In genomic region chr18:5632041-5632440, GRCh38 we compare ENCODE assay signal across 23 cellular contexts.
"Had no signal": no experiment of that assay in that cellular context is flagged by ENCODE, and none has a peak within 500 bp of the region (broad histone marks: within the 10 kb centered on the region; RNA-seq: fewer than 3 reads in every experiment).

No MANE protein-coding gene starts in this region.

- H3K4me3 ChIP-seq: stomach, suprapubic skin, testis, thoracic aorta, thyroid gland, tibial artery, tibial nerve, transverse colon, upper lobe of left lung, upper lobe of right lung, uterus, vagina had no signal

- H3K4me1 ChIP-seq: testis had no signal

- DNase-seq: stimulated activated CD4-positive, alpha-beta T cell treated with anti-CD3 and anti-CD28 coated beads, Interleukin-2, amount 100 ng/mL, for 48 hours; stimulated activated CD4-positive, alpha-beta T cell treated with anti-CD3 and anti-CD28 coated beads, Interleukin-4, amount 100 ng/mL, for 1 hour; stimulated activated CD4-positive, alpha-beta T cell treated with anti-CD3 and anti-CD28 coated beads, Interleukin-4, amount 100 ng/mL, for 24 hours; stimulated activated CD4-positive, alpha-beta T cell treated with anti-CD3 and anti-CD28 coated beads, Interleukin-4, amount 100 ng/mL, for 4 hours; stimulated activated CD8-positive, alpha-beta memory T cell treated with anti-CD3 and anti-CD28 coated beads, Interleukin-4, amount 100 ng/mL, for 48 hours; stimulated activated naive B cell treated with anti-CD40 and anti-IgM and Interleukin-4, amounts not matched to agents 10 μg/mL and 1 μg/mL and 100 μg/mL, for 72 hours; stimulated activated naive CD4-positive, alpha-beta T cell; stimulated activated naive CD4-positive, alpha-beta T cell treated with Interleukin-2 at 50 U/mL for 16 hours; stimulated activated naive CD8-positive, alpha-beta T cell treated with anti-CD3 and anti-CD28 coated beads, Interleukin-15, amount 100 ng/mL, for 72 hours; stimulated activated naive CD8-positive, alpha-beta T cell treated with anti-CD3 and anti-CD28 coated beads, Interleukin-15, Interleukin-2, amounts not matched to agents 100 U/mL and 50 U/mL, for 24 hours; stomach; substantia nigra; testis; thyroid gland; tibial artery; transverse colon; upper lobe of left lung; upper lobe of right lung; uterus had no signal

- H3K27me3 ChIP-seq: testis, thyroid gland, tibial nerve, transverse colon, uterus, vagina had no signal

- H3K36me3 ChIP-seq: stomach, suprapubic skin, thoracic aorta, thyroid gland, tibial artery, tibial nerve, transverse colon, upper lobe of left lung, upper lobe of right lung, uterus, vagina had no signal

- H3K9me3 ChIP-seq: stomach, suprapubic skin, testis, thoracic aorta, thyroid gland, tibial artery, tibial nerve, transverse colon, upper lobe of left lung, upper lobe of right lung, uterus, vagina had no signal

- H3K27ac ChIP-seq: stomach, suprapubic skin, testis, thoracic aorta, thyroid gland, tibial artery, tibial nerve, transverse colon, upper lobe of left lung, upper lobe of right lung, uterus, vagina had no signal
